ENCODE assay signal across 8 cellular contexts in genomic region chr3:184259878-184260570, GRCh38. TPM values are rescaled to one million over a fixed set of nuclear protein-coding genes. Genes with fewer than 3 reads are reported as not detected.
DNase-seq lines count a peak whose midpoint lies in the region; ATAC-seq and TF ChIP-seq lines count a peak whose summit lies in the region.

No MANE protein-coding gene starts in this region.

- peak overlapping the region; percentile 42 to 90 (median 69) for H3K27ac Mint-ChIP-seq in CD8-positive, alpha-beta memory T cell
- H3K27ac Mint-ChIP-seq in activated B cell treated with CpG ODN at 0.5 μM for 24 hours (no peak overlapping the region), endodermal cell (no peak overlapping the region)

- H3K4me1 Mint-ChIP-seq in CD8-positive, alpha-beta memory T cell, result peaks cover 17 to 29% (median 18%) of the 10 kb centered on the region in 3 donors
- peaks cover 28% of the 10 kb centered on the region for H3K4me1 Mint-ChIP-seq in activated B cell treated with CpG ODN at 0.5 μM for 24 hours
- H3K4me1 Mint-ChIP-seq in endodermal cell, result peaks cover 14% of the 10 kb centered on the region

- H3K27me3 Mint-ChIP-seq in CD8-positive, alpha-beta memory T cell, result peaks cover 13 to 22% of the 10 kb centered on the region in 2 donors
- peaks cover 43% of the 10 kb centered on the region for H3K27me3 Mint-ChIP-seq in activated B cell treated with CpG ODN at 0.5 μM for 24 hours
- peaks cover 86% of the 10 kb centered on the region for H3K27me3 Mint-ChIP-seq in endodermal cell (ENCODE audit: insufficient read depth)

- POLR2A ChIA-PET in CD8-positive, alpha-beta memory T cell (lab: Charles Lee), result interaction anchor here (0.5 to 0.6 kb wide), 2 partner anchors 27 to 107 kb away, joined by 3 to 7 read pairs; no protein-coding TSS in a partner anchor
- POLR2A ChIA-PET in activated B cell treated with CpG ODN at 0.5 μM for 24 hours (lab: Charles Lee), result no interaction called here

- H3K27ac ChIP-seq in CD8-positive, alpha-beta memory T cell (ENCODE audit: low read depth, low read length), result no peak overlapping the region
- H3K27ac ChIP-seq in endodermal cell (ENCODE audit: low read depth, low read length), result no peak overlapping the region

- intact Hi-C loops in activated B cell treated with CpG ODN at 0.5 μM for 24 hours (cut with micrococcal nuclease), result loop anchor here (2.0 to 5.0 kb wide), 2 partner anchors 33 to 39 kb away; partner anchors contain the start of genes PSMD2 and VWA5B2

- peaks cover 23% of the 10 kb centered on the region for H3K4me1 ChIP-seq in CD8-positive, alpha-beta memory T cell (ENCODE audit: insufficient read depth, low read length)
- no peaks in the 10 kb centered on the region for H3K4me1 ChIP-seq in endodermal cell (ENCODE audit: control insufficient read depth, insufficient read depth, low read length)

- H3K4me3 ChIP-seq in CD8-positive, alpha-beta memory T cell (ENCODE audit: low read length), result peak overlapping the region; percentile 51
- peak overlapping the region; percentile 56 for H3K4me3 ChIP-seq in endodermal cell (ENCODE audit: low read length)

- TF ChIP-seq CTCF in activated B cell treated with CpG ODN at 0.5 μM for 24 hours (IDR thresholded peaks at IDR 0.05), result no peak
- TF ChIP-seq CTCF in endodermal cell (conservative IDR thresholded peaks at IDR 0.05), result no peak

- ATAC-seq in activated B cell treated with CpG ODN at 0.5 μM for 24 hours (ENCODE audit: low read depth) (peak; percentile 72), GM21529 (IDR thresholded peaks at IDR 0.05; ENCODE audit: unreplicated experiment) (no peak)

- no peak overlapping the region for H3K9ac ChIP-seq in endodermal cell (ENCODE audit: extremely low read depth, low read length, poor library complexity, severe bottlenecking)

- peaks cover 0 to 1% (median 0%) of the 10 kb centered on the region in 3 donors for H3K36me3 Mint-ChIP-seq in CD8-positive, alpha-beta memory T cell
- H3K36me3 Mint-ChIP-seq in activated B cell treated with CpG ODN at 0.5 μM for 24 hours (ENCODE audit: low read depth) (no peaks in the 10 kb centered on the region), endodermal cell (ENCODE audit: low read depth) (peaks cover 6% of the 10 kb centered on the region)

- WGBS in endodermal cell (ENCODE audit: insufficient coverage in 1 of 2, insufficient read length in 1 of 2), 2 experiments, result 1 to 2% methylated on average over 22 to 85 of the region's 85 CpGs

- CTCF ChIA-PET in CD8-positive, alpha-beta memory T cell (lab: Charles Lee), result interaction anchor here (1.0 to 3.0 kb wide), 4 partner anchors 9 to 19 kb away, joined by 3 to 13 read pairs (median 4); partner anchors contain the start of gene EEF1AKMT4
- CTCF ChIA-PET in activated B cell treated with CpG ODN at 0.5 μM for 24 hours (lab: Charles Lee), result interaction anchor here (2.4 kb wide), 1 partner anchor 32 kb away, joined by 8 read pairs; no protein-coding TSS in a partner anchor

- H3K27me3 ChIP-seq in CD8-positive, alpha-beta memory T cell (ENCODE audit: insufficient read depth, low read length, poor library complexity, severe bottlenecking), result peaks cover 20% of the 10 kb centered on the region
- peaks cover 92% of the 10 kb centered on the region for H3K27me3 ChIP-seq in endodermal cell (ENCODE audit: control insufficient read depth, insufficient read depth, low read length, poor library complexity, severe bottlenecking)

- no peaks in the 10 kb centered on the region for H3K9me3 Mint-ChIP-seq in CD8-positive, alpha-beta memory T cell
- no peaks in the 10 kb centered on the region for H3K9me3 Mint-ChIP-seq in activated B cell treated with CpG ODN at 0.5 μM for 24 hours
- no peaks in the 10 kb centered on the region for H3K9me3 Mint-ChIP-seq in endodermal cell

- H3K36me3 ChIP-seq in CD8-positive, alpha-beta memory T cell (ENCODE audit: insufficient read depth, low read length), result no peaks in the 10 kb centered on the region
- H3K36me3 ChIP-seq in endodermal cell (ENCODE audit: control insufficient read depth, insufficient read depth, low read length), result no peaks in the 10 kb centered on the region

- peak; percentile 35 to 61 (median 41) for DNase-seq in CD8-positive, alpha-beta memory T cell
- DNase-seq in HuH-7.5 (ENCODE audit: low spot score), result peak; percentile 60
- peak; percentile 38 for DNase-seq in activated B cell treated with CpG ODN at 0.5 μM for 24 hours
- DNase-seq in endodermal cell, result peak; percentile 82
- DNase-seq in midbrain (lab: John Stamatoyannopoulos, UW), result peak; percentile 42
- no peak for DNase-seq in A172 (ENCODE audit: low spot score)
- no peak for DNase-seq in medulla oblongata (ENCODE audit: extremely low spot score)

- no peaks in the 10 kb centered on the region for H3K9me3 ChIP-seq in CD8-positive, alpha-beta memory T cell (ENCODE audit: low read length)
- no peaks in the 10 kb centered on the region for H3K9me3 ChIP-seq in endodermal cell (ENCODE audit: control insufficient read depth, low read length)

- H3K4me3 Mint-ChIP-seq in CD8-positive, alpha-beta memory T cell, result peak overlapping the region; percentile 79 to 93 (median 90)
- H3K4me3 Mint-ChIP-seq in activated B cell treated with CpG ODN at 0.5 μM for 24 hours (peak overlapping the region; percentile 79), endodermal cell (peak overlapping the region; percentile 66)

RNA-seq across cellular contexts. Expression of gene CAMK2N2, which starts 1.3 kb away (rescaled TPM):
- under 1 TPM; 0.66 to 0.77 TPM for total RNA-seq in CD8-positive, alpha-beta memory T cell
- polyA plus RNA-seq in CD8-positive, alpha-beta memory T cell, result not detected
- total RNA-seq in activated B cell treated with CpG ODN at 0.5 μM for 24 hours (not detected in 2 replicates), endodermal cell (1 to 10 TPM in 1 of 2 donors, under 1 TPM in 1; 0.33 to 1.8 TPM)
- 4.8 TPM for polyA plus RNA-seq in endodermal cell (2013, experiment 1 of 2)
- 3.8 TPM for polyA plus RNA-seq in endodermal cell (2013, experiment 2 of 2)
- 1.6 and 1.8 TPM in 2 replicates for total RNA-seq in A172 (2014; rRNA removed; shearing (Covaris generic))

RNA-seq across cellular contexts. Expression of gene EEF1AKMT4, which starts 10.6 kb away (rescaled TPM):
- total RNA-seq in CD8-positive, alpha-beta memory T cell, result 10 to 100 TPM; 13.2 to 14.5 TPM
- polyA plus RNA-seq in CD8-positive, alpha-beta memory T cell, result 5.3 TPM
- total RNA-seq in activated B cell treated with CpG ODN at 0.5 μM for 24 hours, result 1.9 and 2.9 TPM in 2 replicates
- total RNA-seq in endodermal cell, result 1 to 10 TPM; 4.5 to 5.2 TPM
- polyA plus RNA-seq in endodermal cell (2013, experiment 1 of 2), result 3.1 TPM
- polyA plus RNA-seq in endodermal cell (2013, experiment 2 of 2), result 1.9 TPM
- total RNA-seq in A172 (2014; rRNA removed; shearing (Covaris generic)), result 7.8 and 8.2 TPM in 2 replicates

RNA-seq across cellular contexts. Expression of gene ALG3, which starts 11.3 kb away (rescaled TPM):
- 10 to 100 TPM; 59.4 to 61.4 TPM for total RNA-seq in CD8-positive, alpha-beta memory T cell
- polyA plus RNA-seq in CD8-positive, alpha-beta memory T cell, result 73.2 TPM
- total RNA-seq in activated B cell treated with CpG ODN at 0.5 μM for 24 hours (33.8 and 34.0 TPM in 2 replicates), endodermal cell (10 to 100 TPM; 37.3 to 42.5 TPM)
- polyA plus RNA-seq in endodermal cell (2013, experiment 1 of 2), result 36.7 TPM
- polyA plus RNA-seq in endodermal cell (2013, experiment 2 of 2), result 27.1 TPM
- 57.5 and 68.3 TPM in 2 replicates for total RNA-seq in A172 (2014; rRNA removed; shearing (Covaris generic))

RNA-seq across cellular contexts. Expression of gene ECE2, which starts 15.8 kb away (rescaled TPM):
- total RNA-seq in CD8-positive, alpha-beta memory T cell, result not detected
- not detected for polyA plus RNA-seq in CD8-positive, alpha-beta memory T cell
- total RNA-seq in activated B cell treated with CpG ODN at 0.5 μM for 24 hours (not detected in 2 replicates), endodermal cell (not detected)
- polyA plus RNA-seq in endodermal cell (2013, experiment 1 of 2), result not detected
- not detected for polyA plus RNA-seq in endodermal cell (2013, experiment 2 of 2)
- not detected in 2 replicates for total RNA-seq in A172 (2014; rRNA removed; shearing (Covaris generic))

RNA-seq across cellular contexts. Expression of gene VWA5B2, which starts 30.6 kb away (rescaled TPM):
- total RNA-seq in CD8-positive, alpha-beta memory T cell, result under 1 TPM in 1 of 2 experiments, not detected in 1; 0.11 TPM
- not detected for polyA plus RNA-seq in CD8-positive, alpha-beta memory T cell
- total RNA-seq in activated B cell treated with CpG ODN at 0.5 μM for 24 hours, result 0.42 and 0.76 TPM in 2 replicates
- under 1 TPM; 0.62 to 0.97 TPM for total RNA-seq in endodermal cell
- polyA plus RNA-seq in endodermal cell (2013, experiment 1 of 2), result 0.18 TPM
- polyA plus RNA-seq in endodermal cell (2013, experiment 2 of 2), result 0.21 TPM
- 0.36 and 0.72 TPM in 2 replicates for total RNA-seq in A172 (2014; rRNA removed; shearing (Covaris generic))

Comparison
In these comparisons a context has a peak if more than half of its experiments do, and no peak if none do; other contexts are left out.
1. DNase-seq: peak in CD8-positive, alpha-beta memory T cell (5 of 5), HuH-7.5 (single experiment), activated B cell treated with CpG ODN at 0.5 μM for 24 hours (single experiment), endodermal cell (single experiment) and midbrain (single experiment); none in A172 (single experiment) and medulla oblongata (single experiment).
2. H3K27ac Mint-ChIP-seq: peak in CD8-positive, alpha-beta memory T cell (8 of 8); none in activated B cell treated with CpG ODN at 0.5 μM for 24 hours (single experiment) and endodermal cell (single experiment).
3. Peak in every context shown above with its lines, with median percentiles within 50 percentile points of each other: H3K4me3 Mint-ChIP-seq.